ENCODE assay signal across 14 cellular contexts in the genomic region with DNA sequence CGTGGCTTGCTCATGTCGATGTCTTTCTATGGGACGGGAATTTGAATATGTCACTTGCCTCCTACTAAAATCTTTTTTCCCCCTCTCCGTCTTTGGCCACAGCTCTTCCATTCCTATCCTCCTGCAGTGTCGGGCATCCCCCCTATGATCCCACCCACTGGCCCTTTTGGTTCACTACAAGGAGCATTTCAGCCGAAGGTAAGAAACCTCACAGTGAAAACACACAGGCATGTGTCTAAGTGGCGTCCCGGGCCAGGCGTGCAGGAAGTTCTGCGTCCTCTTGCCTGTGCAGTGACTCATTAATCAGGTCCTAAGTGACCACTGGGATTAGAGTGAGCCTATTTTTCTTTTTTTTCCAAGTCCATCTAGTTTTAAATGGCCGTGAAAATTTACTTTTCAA.
DNase-seq lines count a peak whose midpoint lies in the region; ATAC-seq and TF ChIP-seq lines count a peak whose summit lies in the region.
"Had no signal": no experiment of that assay in that cellular context is flagged by ENCODE, and none has a peak within 500 bp of the region (broad histone marks: within the 10 kb centered on the region; RNA-seq: fewer than 3 reads in every experiment).

No MANE protein-coding gene starts in this region.

- no peak for TF ChIP-seq CTCF in suprapubic skin (IDR thresholded peaks at IDR 0.05)
- TF ChIP-seq CTCF in PC-9 (conservative IDR thresholded peaks at IDR 0.05) = no peak

- H3K9me3 ChIP-seq in suprapubic skin (no peaks in the 10 kb centered on the region), PC-9 (ENCODE audit: insufficient read depth, low read depth) (no peaks in the 10 kb centered on the region)
- H3K9me3 ChIP-seq: BLaER1 treated with 17β-estradiol and CSF1 and Interleukin-3, amounts not matched to agents 10 nM and 100 nM had no signal

- H3K27ac Mint-ChIP-seq in stimulated activated effector memory CD8-positive, alpha-beta T cell treated with anti-CD3 and anti-CD28 coated beads, Interleukin-12 subunit alpha, Interleukin-12 subunit beta, amount 100 ng/mL, for 72 hours = peak overlapping the region; percentile 35
- H3K27ac Mint-ChIP-seq: CD4-positive, CD25-positive, alpha-beta regulatory T cell; HFFc6 had no signal

- H3K79me2 ChIP-seq in PC-9 (ENCODE audit: low read depth) = no peaks in the 10 kb centered on the region

- H4K20me1 ChIP-seq in PC-9 (ENCODE audit: insufficient read depth) = no peaks in the 10 kb centered on the region; the same call in 1 of the 2 replicates

- ATAC-seq in stimulated activated effector memory CD8-positive, alpha-beta T cell treated with anti-CD3 and anti-CD28 coated beads, Interleukin-12 subunit alpha, Interleukin-12 subunit beta, amount 100 ng/mL, for 72 hours = no peak

- peaks cover 87% of the 10 kb centered on the region for H3K36me3 Mint-ChIP-seq in stimulated activated effector memory CD8-positive, alpha-beta T cell treated with anti-CD3 and anti-CD28 coated beads, Interleukin-12 subunit alpha, Interleukin-12 subunit beta, amount 100 ng/mL, for 72 hours
- H3K36me3 Mint-ChIP-seq: CD4-positive, CD25-positive, alpha-beta regulatory T cell had no signal

- H3K4me1 ChIP-seq in suprapubic skin = peaks cover 5% of the 10 kb centered on the region
- H3K4me1 ChIP-seq in PC-9 (replicated peaks; ENCODE audit: insufficient read depth) = no peaks in the 10 kb centered on the region

- DNase-seq in H7 (peak; percentile 56), astrocyte of the hippocampus (ENCODE audit: low read depth, low spot score) (peak; percentile 40), iPS-NIHi7 (ENCODE audit: extremely low spot score) (peak; percentile 26), suprapubic skin (ENCODE audit: low spot score in 2 of 2) (no peak), NCI-H2227 treated with DMSO at 0.1 percent for 48 hours (lab: John Stamatoyannopoulos, UW) (no peak), PC-9 (no peak)
- DNase-seq in stimulated activated effector memory CD8-positive, alpha-beta T cell treated with anti-CD3 and anti-CD28 coated beads, Interleukin-12 subunit alpha, Interleukin-12 subunit beta, amount 100 ng/mL, for 72 hours (ENCODE audit: low spot score in 2 of 2) = no peak
- DNase-seq: ACHN; CD4-positive, CD25-positive, alpha-beta regulatory T cell; GM23248; HCEC 1CT; HFFc6 had no signal

- no TSS peak for BruUV-seq in PC-9 (replicated peaks; lab: Mats Ljungman, UMichigan)

- H3K4me3 ChIP-seq in H7 (ENCODE audit: insufficient read depth, low read depth, low read length) (no peak overlapping the region), suprapubic skin (no peak overlapping the region), PC-9 (no peak overlapping the region)
- H3K4me3 ChIP-seq: BLaER1 treated with 17β-estradiol and CSF1 and Interleukin-3, amounts not matched to agents 10 nM and 100 nM; GM23248 had no signal

- H3K36me3 ChIP-seq in H7 (replicated peaks; ENCODE audit: control insufficient read depth, insufficient read depth, low read length) (peaks cover 14% of the 10 kb centered on the region), suprapubic skin (peaks cover 48% of the 10 kb centered on the region), PC-9 (ENCODE audit: low read depth) (no peaks in the 10 kb centered on the region)

- H3K4me1 Mint-ChIP-seq in stimulated activated effector memory CD8-positive, alpha-beta T cell treated with anti-CD3 and anti-CD28 coated beads, Interleukin-12 subunit alpha, Interleukin-12 subunit beta, amount 100 ng/mL, for 72 hours = peaks cover 34% of the 10 kb centered on the region
- H3K4me1 Mint-ChIP-seq: CD4-positive, CD25-positive, alpha-beta regulatory T cell had no signal

- TF ChIP-seq EP300 in suprapubic skin (IDR thresholded peaks at IDR 0.05) = no peak

- H3K9me3 Mint-ChIP-seq in stimulated activated effector memory CD8-positive, alpha-beta T cell treated with anti-CD3 and anti-CD28 coated beads, Interleukin-12 subunit alpha, Interleukin-12 subunit beta, amount 100 ng/mL, for 72 hours = no peaks in the 10 kb centered on the region
- H3K9me3 Mint-ChIP-seq: IgD-negative memory B cell had no signal

- 94% methylated on average over 11 of the region's 11 CpGs for WGBS in suprapubic skin

- H3K4me3 Mint-ChIP-seq in stimulated activated effector memory CD8-positive, alpha-beta T cell treated with anti-CD3 and anti-CD28 coated beads, Interleukin-12 subunit alpha, Interleukin-12 subunit beta, amount 100 ng/mL, for 72 hours = no peak overlapping the region
- H3K4me3 Mint-ChIP-seq: CD4-positive, CD25-positive, alpha-beta regulatory T cell; HFFc6 had no signal

- no peak overlapping the region for H2AFZ ChIP-seq in PC-9
- H2AFZ ChIP-seq: GM23248 had no signal

- POLR2A ChIA-PET in PC-9 (lab: Charles Lee; ENCODE audit: unreplicated experiment) = no interaction called here

- CTCF ChIA-PET in PC-9 (lab: Charles Lee) = no interaction called here

- H3K9me2 ChIP-seq in PC-9 (ENCODE audit: insufficient read depth) = no peaks in the 10 kb centered on the region

- no peaks in the 10 kb centered on the region for H3K27me3 ChIP-seq in H7 (ENCODE audit: control insufficient read depth, insufficient read depth, low read length)
- no peaks in the 10 kb centered on the region for H3K27me3 ChIP-seq in suprapubic skin
- H3K27me3 ChIP-seq in PC-9 (ENCODE audit: insufficient read depth, low read depth) = peaks cover 59% of the 10 kb centered on the region
- H3K27me3 ChIP-seq: BLaER1 treated with 17β-estradiol and CSF1 and Interleukin-3, amounts not matched to agents 10 nM and 100 nM had no signal

- TF ChIP-seq POLR2A in suprapubic skin (IDR thresholded peaks at IDR 0.05) = no peak

- H3K4me2 ChIP-seq in PC-9 = no peak overlapping the region
- H3K4me2 ChIP-seq: BLaER1 treated with 17β-estradiol and CSF1 and Interleukin-3, amounts not matched to agents 10 nM and 100 nM had no signal

- intact Hi-C loops in PC-9 (cut with micrococcal nuclease; ENCODE audit: unreplicated experiment) = no loop called here

- no peaks in the 10 kb centered on the region for H3F3A ChIP-seq in PC-9 (ENCODE audit: insufficient read depth, low read depth)

- H3K27ac ChIP-seq in suprapubic skin (no peak overlapping the region), PC-9 (no peak overlapping the region)
- H3K27ac ChIP-seq: BLaER1 treated with 17β-estradiol and CSF1 and Interleukin-3, amounts not matched to agents 10 nM and 100 nM; GM23248 had no signal

Comparison
In these comparisons a context has a peak if more than half of its experiments do, and no peak if none do; other contexts are left out.
1. DNase-seq: peak in H7 (single experiment), astrocyte of the hippocampus (single experiment) and iPS-NIHi7 (single experiment); none in stimulated activated effector memory CD8-positive, alpha-beta T cell treated with anti-CD3 and anti-CD28 coated beads, Interleukin-12 subunit alpha, Interleukin-12 subunit beta, amount 100 ng/mL, for 72 hours (0 of 2), suprapubic skin (0 of 2), NCI-H2227 treated with DMSO at 0.1 percent for 48 hours (single experiment) and PC-9 (0 of 2).